ENCODE assay signal across 8 cellular contexts in the genomic region with DNA sequence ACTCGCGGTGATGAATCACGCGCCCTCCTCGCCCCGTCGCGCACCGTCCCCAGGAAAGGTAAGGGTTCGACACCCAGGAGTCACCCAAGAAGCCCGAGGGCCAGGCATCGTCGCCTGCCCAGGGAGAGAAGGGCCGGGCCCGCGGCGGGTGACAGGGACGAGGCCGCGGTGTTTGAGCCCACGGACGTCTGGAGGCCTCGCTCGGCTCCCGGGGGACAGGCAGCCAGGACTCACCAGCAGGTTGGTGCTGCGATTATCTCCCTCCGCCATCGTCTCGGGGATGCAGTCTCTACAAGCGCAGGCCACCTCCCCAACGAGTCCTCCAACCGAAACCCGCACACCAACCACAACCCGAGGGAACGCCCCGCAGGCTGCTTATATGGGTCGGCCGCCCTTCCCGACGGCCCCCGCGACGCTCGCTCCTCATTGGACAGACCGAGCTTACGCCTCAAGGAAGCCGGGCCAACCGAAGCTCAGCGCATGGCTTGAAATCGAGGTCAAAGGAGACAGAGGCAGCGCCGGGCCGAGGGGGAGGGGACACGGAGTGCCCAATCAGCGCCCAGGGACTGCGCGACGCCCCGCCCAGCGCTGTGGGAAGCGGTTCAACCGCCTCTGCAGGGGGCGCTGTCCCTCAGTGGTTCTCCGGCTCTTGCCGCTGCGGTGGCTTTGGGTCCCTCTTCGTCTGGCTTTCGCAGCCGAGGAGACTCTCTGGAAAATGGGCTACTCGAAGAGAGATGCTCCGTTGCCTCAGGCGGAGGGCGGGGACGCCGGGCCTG. TPM values are rescaled to one million over a fixed set of nuclear protein-coding genes. Genes with fewer than 3 reads are reported as not detected.
DNase-seq lines count a peak whose midpoint lies in the region; FAIRE-seq and TF ChIP-seq lines count a peak whose summit lies in the region.

A gene (minus strand): TSS at position 353 of the 776 bp plus-strand sequence. CDS start 83 bp downstream, at position 270.

- H4K20me1 ChIP-seq in H1 (replicated peaks in 1 of 2; ENCODE audit: control insufficient read depth in 1 of 2, insufficient read depth in 2 of 2, low read length in 2 of 2), result peaks cover 3 to 4% of the 10 kb centered on the region in 2 experiments

- peak within 1 kb of the TSS; percentile 74 for H3K56ac ChIP-seq in H1 (replicated peaks; ENCODE audit: insufficient read length, low read depth, low read length)

- H3K79me1 ChIP-seq in H1 (ENCODE audit: low read depth, low read length) (no peaks in the 10 kb centered on the region; the same call in 1 of the 2 replicates), mesenchymal stem cell (replicated peaks; ENCODE audit: low read length, poor library complexity, severe bottlenecking) (peaks cover 4% of the 10 kb centered on the region)

- peak within 1 kb of the TSS; percentile 95 for H4K8ac ChIP-seq in H1 (ENCODE audit: extremely low read depth, insufficient read depth, low read length)
- H4K8ac ChIP-seq in mesenchymal stem cell (ENCODE audit: low read length), result peak within 1 kb of the TSS; percentile 59

- H3K9ac ChIP-seq in H1 (replicated peaks in 1 of 4; ENCODE audit: extremely low read depth in 1 of 4, low read depth in 3 of 4, low read length in 3 of 4) (peak within 1 kb of the TSS; percentile 82 to 89 (median 84)), mesenchymal stem cell (ENCODE audit: low read length) (peak within 1 kb of the TSS; percentile 96)

- CTCF ChIA-PET in H1 (lab: Charles Lee; ENCODE audit: partially characterized antibody), result interaction anchor here (1.1 to 2.1 kb wide), 5 partner anchors 9 to 180 kb away, joined by 3 to 9 read pairs (median 6); a partner anchor contains a TSS

- H3K4ac ChIP-seq in H1 (replicated peaks; ENCODE audit: insufficient read length, low read depth, low read length) (peak within 1 kb of the TSS; percentile 57), mesenchymal stem cell (ENCODE audit: low read depth in 1 of 2, low read length in 2 of 2) (peak within 1 kb of the TSS in 1 of 2 experiments; percentile 90)

- peak; percentile 98 for DNase-seq in COLO829 (ENCODE audit: low spot score)
- DNase-seq in GM20000 (ENCODE audit: low spot score), result peak; percentile 94
- peak; percentile 100 for DNase-seq in HT1080 (ENCODE audit: low read depth)
- peak; percentile 99 for DNase-seq in NOMO-1 treated with DMSO at 0.1 percent for 48 hours (lab: John Stamatoyannopoulos, UW; ENCODE audit: unreplicated experiment)
- peak; percentile 94 to 96 (median 95) for DNase-seq in activated CD8-positive, alpha-beta memory T cell treated with anti-CD3 and anti-CD28 coated beads for 48 hours (ENCODE audit: low read depth in 2 of 3, low spot score in 2 of 3)
- DNase-seq in H1 (ENCODE audit: low read depth in 1 of 2, low spot score in 2 of 2), result peak; percentile 95 to 100
- peak; percentile 100 for DNase-seq in mesenchymal stem cell
- DNase-seq in stimulated activated CD8-positive, alpha-beta memory T cell treated with anti-CD3 and anti-CD28 coated beads, Interleukin-15, amount 100 ng/mL, for 1 hour (ENCODE audit: low read depth), result peak; percentile 97

- H2AK5ac ChIP-seq in H1 (ENCODE audit: low read depth, low read length), result no peak within 1 kb of the TSS; the same call in 1 of the 2 replicates
- H2AK5ac ChIP-seq in mesenchymal stem cell (ENCODE audit: low read length, severe bottlenecking), result peak within 1 kb of the TSS; percentile 17

- H2BK5ac ChIP-seq in H1 (ENCODE audit: low read depth, low read length) (peak within 1 kb of the TSS; percentile 77), mesenchymal stem cell (ENCODE audit: low read depth, low read length, poor library complexity, severe bottlenecking) (peak within 1 kb of the TSS; percentile 46)

- H3K14ac ChIP-seq in H1 (ENCODE audit: insufficient read length) (no peak within 1 kb of the TSS), mesenchymal stem cell (ENCODE audit: low read length in 2 of 2) (peak within 1 kb of the TSS in 1 of 2 experiments; percentile 77)

- H3K18ac ChIP-seq in H1 (ENCODE audit: extremely low read depth, low read length) (peak within 1 kb of the TSS; percentile 75), mesenchymal stem cell (ENCODE audit: low read depth in 1 of 2, low read length in 2 of 2) (peak within 1 kb of the TSS; percentile 80 to 91)

- TF ChIP-seq POLR2A in H1 (IDR thresholded peaks at IDR 0.05; ENCODE audit: control extremely low read depth in 1 of 2, low read depth in 2 of 2, low read length in 2 of 2), result peak; percentile 100

- TF ChIP-seq EP300 in H1 (IDR thresholded peaks at IDR 0.05; ENCODE audit: borderline replicate concordance in 1 of 2, low read depth in 2 of 2, low read length in 2 of 2), result peak in 1 of 2 experiments; percentile 47; a peak in 1 of 3 replicates

- H3K23ac ChIP-seq in H1 (ENCODE audit: insufficient read length), result no peak within 1 kb of the TSS
- peak within 1 kb of the TSS in 1 of 2 experiments; percentile 97 for H3K23ac ChIP-seq in mesenchymal stem cell (ENCODE audit: low read length in 2 of 2)

- POLR2A ChIA-PET in H1 (lab: Charles Lee; ENCODE audit: partially characterized antibody), result interaction anchor here (0.6 to 14.8 kb wide), 34 partner anchors 8 to 275 kb away, joined by 3 to 503 read pairs (median 4); a partner anchor contains a TSS

- peak; percentile 58 for FAIRE-seq in H1 (lab: Jason Lieb, UNC)

- H3K27ac ChIP-seq in H1 (ENCODE audit: low read depth, low read length) (peak within 1 kb of the TSS; percentile 93), mesenchymal stem cell (ENCODE audit: low read length, poor library complexity, severe bottlenecking) (peak within 1 kb of the TSS; percentile 90)

- H2BK20ac ChIP-seq in H1 (ENCODE audit: low read length), result no peak within 1 kb of the TSS

- H3K9me3 ChIP-seq in H1 (ENCODE audit: insufficient read depth in 2 of 2, low read depth in 1 of 2, low read length in 1 of 2) (no peaks in the 10 kb centered on the region; a peak in 1 of 4 replicates), mesenchymal stem cell (ENCODE audit: control insufficient read depth, low read length) (no peaks in the 10 kb centered on the region)

- H2AFZ ChIP-seq in H1 (ENCODE audit: low read length), result no peak within 1 kb of the TSS
- peak within 1 kb of the TSS; percentile 79 for H2AFZ ChIP-seq in mesenchymal stem cell (ENCODE audit: low read depth, low read length)

- H3K4me3 ChIP-seq in H1 (ENCODE audit: extremely low read depth in 1 of 4, insufficient read depth in 2 of 4, low read depth in 3 of 4, low read length in 4 of 4) (peak within 1 kb of the TSS; percentile 63 to 93 (median 91)), mesenchymal stem cell (ENCODE audit: insufficient read depth in 1 of 2, low read depth in 1 of 2, low read length in 2 of 2) (peak within 1 kb of the TSS; percentile 80 to 95)

- peak; percentile 22 to 32; a peak in 2 of 4 replicates for TF ChIP-seq RAD21 in H1 (IDR thresholded peaks at IDR 0.05 in 1 of 2, conservative IDR thresholded peaks at IDR 0.05 in 1 of 2; ENCODE audit: low read depth in 2 of 2, low read length in 2 of 2)

- H3K79me2 ChIP-seq in H1 (ENCODE audit: control insufficient read depth in 1 of 2, insufficient read depth in 2 of 2, low read length in 2 of 2), result peaks cover 16 to 47% of the 10 kb centered on the region in 2 experiments

- peak within 1 kb of the TSS; percentile 72 for H4K91ac ChIP-seq in H1 (replicated peaks; ENCODE audit: insufficient read length, low read length)
- peak within 1 kb of the TSS; percentile 52 for H4K91ac ChIP-seq in mesenchymal stem cell (ENCODE audit: low read length)

- H4K5ac ChIP-seq in H1 (ENCODE audit: insufficient read length, low read depth, low read length), result peak within 1 kb of the TSS; percentile 93

- 3% methylated on average over 52 of the region's 75 CpGs; no CpG with 5 or more reads in 1 of the 2 experiments for WGBS in H1 (ENCODE audit: extremely low coverage in 1 of 2, insufficient coverage in 1 of 2, insufficient read length in 1 of 2, insufficient replicate concordance in 2 of 2, low coverage in 1 of 2, low lambda C conversion rate in 2 of 2, missing lambda C conversion rate in 1 of 2), 2 experiments
- under 1% methylated on average over 66 of the region's 75 CpGs for WGBS in mesenchymal stem cell

- H3K4me2 ChIP-seq in H1 (ENCODE audit: insufficient read depth in 1 of 2, low read depth in 2 of 2, low read length in 2 of 2) (peak within 1 kb of the TSS; percentile 79 to 92), mesenchymal stem cell (ENCODE audit: low read length, poor library complexity, severe bottlenecking) (peak within 1 kb of the TSS; percentile 95)

- H2BK15ac ChIP-seq in H1 (ENCODE audit: low read length) (no peak within 1 kb of the TSS), mesenchymal stem cell (ENCODE audit: low read depth, poor library complexity, severe bottlenecking) (peak within 1 kb of the TSS; percentile 89)

- H2BK12ac ChIP-seq in H1 (ENCODE audit: low read depth, low read length) (peak within 1 kb of the TSS; percentile 22; the same call in 1 of the 2 replicates), mesenchymal stem cell (ENCODE audit: low read length in 2 of 2) (no peak within 1 kb of the TSS)

- peaks cover 3% of the 10 kb centered on the region; the same call in 1 of the 2 replicates for H3K23me2 ChIP-seq in H1 (ENCODE audit: low read depth, low read length)

- H3K36me3 ChIP-seq in H1 (ENCODE audit: control insufficient read depth in 2 of 4, insufficient read depth in 4 of 4, low read length in 3 of 4) (peaks cover 0 to 24% (median 3%) of the 10 kb centered on the region in 4 experiments; a peak in 4 of 8 replicates), mesenchymal stem cell (ENCODE audit: control insufficient read depth in 1 of 2, insufficient read depth in 2 of 2, low read depth in 1 of 2, low read length in 2 of 2) (peaks cover 4 to 25% of the 10 kb centered on the region in 2 experiments)

- peaks cover 3 to 11% (median 5%) of the 10 kb centered on the region in 4 experiments; a peak in 5 of 7 replicates for H3K4me1 ChIP-seq in H1 (replicated peaks in 1 of 4; ENCODE audit: control insufficient read depth in 3 of 4, insufficient read depth in 4 of 4, low read length in 3 of 4)
- H3K4me1 ChIP-seq in mesenchymal stem cell (ENCODE audit: control insufficient read depth, insufficient read depth, low read depth, low read length), result peaks cover 7% of the 10 kb centered on the region

- H2BK120ac ChIP-seq in H1 (replicated peaks; ENCODE audit: low read depth, low read length) (peak within 1 kb of the TSS; percentile 10), mesenchymal stem cell (ENCODE audit: low read depth, low read length) (peak within 1 kb of the TSS; percentile 92)

- no peaks in the 10 kb centered on the region for H3K27me3 ChIP-seq in H1 (replicated peaks in 1 of 4; ENCODE audit: control insufficient read depth in 3 of 4, extremely low read depth in 1 of 4, insufficient read depth in 3 of 4, low read length in 3 of 4)
- no peaks in the 10 kb centered on the region for H3K27me3 ChIP-seq in mesenchymal stem cell (ENCODE audit: control insufficient read depth in 1 of 2, insufficient read depth in 1 of 2, low read length in 2 of 2)

- TF ChIP-seq CTCF in GM20000 (IDR thresholded peaks at IDR 0.05; ENCODE audit: extremely low read depth, missing control alignments) (peak; percentile 78), H1 (IDR thresholded peaks at IDR 0.05; ENCODE audit: control extremely low read depth in 1 of 3, insufficient read depth in 1 of 3, low read depth in 1 of 3, low read length in 3 of 3) (peak; percentile 54 to 80 (median 65))

RNA-seq across cellular contexts. Expression of the gene that starts here (rescaled TPM):
- total RNA-seq in HT1080 (2014; rRNA removed; shearing (Covaris generic)), result 557 and 561 TPM in 2 replicates
- polyA plus RNA-seq in HT1080 (2015; cell fraction: cytosol; rRNA removed), result 204 and 219 TPM in 2 replicates
- polyA plus RNA-seq in HT1080 (2015; cell fraction: nucleus; rRNA removed), result 185 and 216 TPM in 2 replicates
- total RNA-seq in H1 (2021; fragmentation: NEBNext Ultra II Directional; extraction: Animal tissue kit (Norgen Biotek cat#: 25700)), result 154 and 162 TPM in 2 replicates
- polyA plus RNA-seq in H1 (2011; rRNA removed), result 112 and 170 TPM in 2 replicates
- polyA plus RNA-seq in H1 (2011; cell fraction: cytosol; rRNA removed), result 202 TPM
- 30.6 TPM for polyA plus RNA-seq in H1 (2011; cell fraction: nucleus; rRNA removed)
- 153 to 233 TPM (median 162 TPM) in 4 replicates for polyA plus RNA-seq in H1 (2012, experiment 1 of 2)
- 15.4 TPM for polyA plus RNA-seq in H1 (2012, experiment 2 of 2)
- 274 TPM for polyA plus RNA-seq in H1 (2013, experiment 1 of 2)
- 365 TPM for polyA plus RNA-seq in H1 (2013, experiment 2 of 2)
- polyA minus RNA-seq in H1 (2011; rRNA and poly(A)+ RNA removed), result 155 and 186 TPM in 2 replicates
- 128 TPM for polyA minus RNA-seq in H1 (2011; cell fraction: cytosol; rRNA and poly(A)+ RNA removed)
- 88.9 TPM for polyA minus RNA-seq in H1 (2011; cell fraction: nucleus; rRNA and poly(A)+ RNA removed)
- 82.3 TPM for polyA plus RNA-seq in mesenchymal stem cell (2013, experiment 1 of 2)
- polyA plus RNA-seq in mesenchymal stem cell (2013, experiment 2 of 2), result 91.9 TPM

Comparison
In these comparisons a context has a peak if more than half of its experiments do, and no peak if none do; other contexts are left out.
1. Peak in every context shown above with its lines: DNase-seq, H3K4me3 ChIP-seq and H3K27ac ChIP-seq.